Comparison of ENCODE assay signal across 1 cellular context in the genomic region with DNA sequence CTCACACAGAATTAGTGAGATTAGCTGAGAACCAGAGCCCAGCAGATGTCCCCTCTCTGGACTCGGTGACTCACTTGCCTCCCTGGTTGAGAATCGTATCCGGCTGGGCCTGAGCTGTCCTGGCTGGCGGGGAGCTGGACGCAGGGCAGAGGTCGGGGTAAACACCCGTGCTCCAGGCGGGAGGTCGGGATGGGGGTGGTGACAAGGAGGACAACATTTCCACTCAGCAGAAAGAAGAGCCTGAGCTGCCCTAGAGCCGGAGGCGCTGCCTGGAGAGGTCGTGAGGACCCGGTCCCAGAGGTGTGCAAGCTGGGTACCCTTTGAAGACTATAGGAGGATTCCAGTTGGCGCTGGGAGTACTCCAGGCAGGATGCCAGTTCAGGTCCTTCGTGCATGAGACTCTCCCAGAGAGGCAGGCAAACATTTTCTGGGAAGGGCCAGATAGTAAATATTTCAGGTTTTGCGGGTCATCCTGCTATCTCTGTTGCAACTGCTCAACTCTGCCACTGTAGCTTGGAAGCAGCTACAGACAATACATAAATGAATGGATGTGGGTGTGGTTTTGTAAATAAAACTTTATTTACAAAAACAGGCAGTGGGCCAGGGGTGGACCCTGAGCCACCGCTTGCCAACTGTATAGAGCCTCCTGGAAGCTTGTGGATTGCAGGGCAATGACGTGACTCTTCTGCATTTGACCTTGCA.
TF ChIP-seq lines count a peak whose summit lies in the region.

No MANE protein-coding gene starts in this region.

TF ChIP-seq in A549, 52 proteins besides CTCF, POLR2A, EP300 and RAD21 (continued from another document):
- TF ChIP-seq CEBPB (IDR thresholded peaks at IDR 0.05) (peak in 1 of 2 experiments; percentile 67; a peak in 1 of 4 replicates), ELK1 (IDR thresholded peaks at IDR 0.05; ENCODE audit: low read depth, low read length) (no peak), GATA3 (IDR thresholded peaks at IDR 0.05; ENCODE audit: borderline replicate concordance) (peak; percentile 61), RARB (CRISPR knock-in tag; IDR thresholded peaks at IDR 0.05) (no peak), MYC (IDR thresholded peaks at IDR 0.05; ENCODE audit: borderline replicate concordance, low read length) (no peak), HEYL (CRISPR knock-in tag; IDR thresholded peaks at IDR 0.05) (no peak), EHF (CRISPR knock-in tag; IDR thresholded peaks at IDR 0.05) (no peak), NR3C1 (IDR thresholded peaks at IDR 0.05) (no peak), HOXB5 (CRISPR knock-in tag; IDR thresholded peaks at IDR 0.05) (no peak)
- TF ChIP-seq, protein P1, sequence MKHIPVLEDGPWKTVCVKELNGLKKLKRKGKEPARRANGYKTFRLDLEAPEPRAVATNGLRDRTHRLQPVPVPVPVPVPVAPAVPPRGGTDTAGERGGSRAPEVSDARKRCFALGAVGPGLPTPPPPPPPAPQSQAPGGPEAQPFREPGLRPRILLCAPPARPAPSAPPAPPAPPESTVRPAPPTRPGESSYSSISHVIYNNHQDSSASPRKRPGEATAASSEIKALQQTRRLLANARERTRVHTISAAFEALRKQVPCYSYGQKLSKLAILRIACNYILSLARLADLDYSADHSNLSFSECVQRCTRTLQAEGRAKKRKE (CRISPR knock-in tag; IDR thresholded peaks at IDR 0.05; ENCODE audit: low read depth) = no peak
- TF ChIP-seq, protein P2, sequence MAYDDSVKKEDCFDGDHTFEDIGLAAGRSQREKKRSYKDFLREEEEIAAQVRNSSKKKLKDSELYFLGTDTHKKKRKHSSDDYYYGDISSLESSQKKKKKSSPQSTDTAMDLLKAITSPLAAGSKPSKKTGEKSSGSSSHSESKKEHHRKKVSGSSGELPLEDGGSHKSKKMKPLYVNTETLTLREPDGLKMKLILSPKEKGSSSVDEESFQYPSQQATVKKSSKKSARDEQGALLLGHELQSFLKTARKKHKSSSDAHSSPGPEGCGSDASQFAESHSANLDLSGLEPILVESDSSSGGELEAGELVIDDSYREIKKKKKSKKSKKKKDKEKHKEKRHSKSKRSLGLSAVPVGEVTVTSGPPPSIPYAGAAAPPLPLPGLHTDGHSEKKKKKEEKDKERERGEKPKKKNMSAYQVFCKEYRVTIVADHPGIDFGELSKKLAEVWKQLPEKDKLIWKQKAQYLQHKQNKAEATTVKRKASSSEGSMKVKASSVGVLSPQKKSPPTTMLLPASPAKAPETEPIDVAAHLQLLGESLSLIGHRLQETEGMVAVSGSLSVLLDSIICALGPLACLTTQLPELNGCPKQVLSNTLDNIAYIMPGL (CRISPR knock-in tag; IDR thresholded peaks at IDR 0.05; ENCODE audit: borderline replicate concordance) = no peak
TF ChIP-seq in A549: peak in this region for 4.
